Comparison of ENCODE assay signal across 35 cellular contexts in the genomic region with DNA sequence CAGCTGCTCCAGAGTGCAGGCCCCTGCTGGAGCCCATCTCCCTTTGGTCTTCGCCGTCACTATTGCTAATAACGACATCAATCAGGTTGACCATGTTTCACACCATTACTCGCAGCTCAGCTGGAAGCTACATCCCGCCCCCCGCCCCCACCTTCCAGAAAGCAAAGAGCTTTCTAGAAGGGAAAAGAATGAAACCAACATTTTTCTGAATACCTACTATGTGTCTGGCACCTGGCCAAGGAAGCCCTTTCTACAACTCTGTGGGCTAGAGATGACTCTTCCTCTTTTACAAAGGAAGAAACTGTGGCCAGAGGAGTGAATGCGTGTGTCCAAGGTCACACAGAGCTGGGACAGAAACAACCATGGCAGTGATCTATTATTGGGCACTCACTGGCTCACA. TPM values are rescaled to one million over a fixed set of nuclear protein-coding genes. Genes with fewer than 3 reads are reported as not detected.
"Had no signal": no experiment of that assay in that cellular context is flagged by ENCODE, and none has a peak within 500 bp of the region (broad histone marks: within the 10 kb centered on the region; RNA-seq: fewer than 3 reads in every experiment).

No MANE protein-coding gene starts in this region.

- H3K36me3 Mint-ChIP-seq: activated CD4-positive, alpha-beta memory T cell treated with anti-CD3 and anti-CD28 coated beads for 36 hours; activated CD8-positive, alpha-beta memory T cell treated with anti-CD3 and anti-CD28 coated beads, Interleukin-2, amount 10 ng/mL, durations not matched to agents 7 days and 5 days; activated naive CD4-positive, alpha-beta T cell treated with anti-CD3 and anti-CD28 coated beads, Interleukin-2, amount 50 U/mL, for 24 hours; activated naive CD8-positive, alpha-beta T cell treated with anti-CD3 and anti-CD28 coated beads for 36 hours had no signal

- H3K9me3 Mint-ChIP-seq: activated CD4-positive, alpha-beta memory T cell treated with anti-CD3 and anti-CD28 coated beads for 36 hours; activated CD4-positive, alpha-beta T cell treated with anti-CD3 and anti-CD28 coated beads, Interleukin-2, amount 10 ng/mL, durations not matched to agents 24 days and 14 days; activated naive CD4-positive, alpha-beta T cell treated with anti-CD3 and anti-CD28 coated beads for 36 hours; activated naive CD4-positive, alpha-beta T cell treated with anti-CD3 and anti-CD28 coated beads, Interleukin-2, amount 50 U/mL, for 24 hours; activated naive CD8-positive, alpha-beta T cell treated with anti-CD3 and anti-CD28 coated beads for 36 hours; activated naive CD8-positive, alpha-beta T cell treated with anti-CD3 and anti-CD28 coated beads, Interleukin-2, amount 50 U/mL, for 24 hours; activated T-helper 1 cell treated with anti-CD3 and anti-CD28 coated beads, Interleukin-12 subunit alpha, Interleukin-12 subunit beta, Interleukin-2, Interleukin-4 antibody, amounts not matched to agents 30 ng/mL and 10 ng/mL and 1 ng/mL, durations not matched to agents 14 hours and 24 hours and 36 hours; activated T-helper 2 cell treated with anti-CD3 and anti-CD28 coated beads, Interferon-gamma antibody, Interleukin-2, Interleukin-4, amounts not matched to agents 10 μg/mL and 5 μg/mL and 100 μg/mL, durations not matched to agents 14 hours and 24 hours and 36 hours; central memory CD8-positive, alpha-beta T cell; dendritic cell treated with granulocyte-macrophage colony-stimulating factor and Interleukin-4, amounts not matched to agents 40 ng/mL and 50 ng/mL, for 4 days had no signal

- DNase-seq: activated CD4-positive, alpha-beta memory T cell treated with anti-CD3 and anti-CD28 coated beads for 36 hours; activated CD4-positive, alpha-beta T cell treated with anti-CD3 and anti-CD28 coated beads for 36 hours; activated CD4-positive, alpha-beta T cell treated with anti-CD3 and anti-CD28 coated beads, Interleukin-2, amount 10 ng/mL, durations not matched to agents 24 days and 14 days; activated CD4-positive, CD25-positive, alpha-beta regulatory T cell; activated CD4-positive, CD25-positive, alpha-beta regulatory T cell treated with anti-CD3 and anti-CD28 coated beads, Interleukin-2, amount 50 U/mL, for 72 hours; activated CD8-positive, alpha-beta memory T cell treated with anti-CD3 and anti-CD28 coated beads, Interleukin-2, amount 10 ng/mL, durations not matched to agents 7 days and 5 days; activated CD8-positive, alpha-beta memory T cell treated with anti-CD3 and anti-CD28 coated beads, Interleukin-2, amount 50 U/mL, for 4 hours; activated CD8-positive, alpha-beta T cell treated with anti-CD3 and anti-CD28 coated beads, Interleukin-2, amount 10 ng/mL, durations not matched to agents 7 days and 5 days; activated effector memory CD4-positive, alpha-beta T cell treated with anti-CD3 and anti-CD28 coated beads, Interleukin-2, amount 50 U/mL, for 16 hours; activated naive CD4-positive, alpha-beta T cell treated with anti-CD3 and anti-CD28 coated beads for 36 hours; activated naive CD8-positive, alpha-beta T cell treated with anti-CD3 and anti-CD28 coated beads for 36 hours; activated naive CD8-positive, alpha-beta T cell treated with anti-CD3 and anti-CD28 coated beads, Interleukin-2, amount 50 U/mL, for 24 hours; activated T-cell treated with anti-CD3 and anti-CD28 coated beads, Interleukin-2, amount 50 U/mL, for 1 hour; activated T-cell treated with anti-CD3 and anti-CD28 coated beads, Interleukin-2, amount 50 U/mL, for 48 hours; brain microvascular endothelial cell; dorsolateral prefrontal cortex; effector memory CD4-positive, alpha-beta T cell; erythroblast; foreskin melanocyte; head of caudate nucleus; T-helper 2 cell; WERI-Rb-1 had no signal

- ATAC-seq: activated CD4-positive, alpha-beta T cell treated with anti-CD3 and anti-CD28 coated beads for 36 hours; activated CD8-positive, alpha-beta memory T cell treated with anti-CD3 and anti-CD28 coated beads, Interleukin-2, amount 10 ng/mL, durations not matched to agents 7 days and 5 days; activated CD8-positive, alpha-beta T cell treated with anti-CD3 and anti-CD28 coated beads, Interleukin-2, amount 10 ng/mL, durations not matched to agents 7 days and 5 days; activated naive CD8-positive, alpha-beta T cell treated with anti-CD3 and anti-CD28 coated beads, Interleukin-2, amount 50 U/mL, for 24 hours; gastroesophageal sphincter had no signal

- H3K27ac Mint-ChIP-seq: activated CD4-positive, alpha-beta memory T cell treated with anti-CD3 and anti-CD28 coated beads for 36 hours; activated CD4-positive, alpha-beta T cell treated with anti-CD3 and anti-CD28 coated beads for 36 hours; activated CD4-positive, alpha-beta T cell treated with anti-CD3 and anti-CD28 coated beads, Interleukin-2, amount 10 ng/mL, durations not matched to agents 24 days and 14 days; activated CD8-positive, alpha-beta memory T cell treated with anti-CD3 and anti-CD28 coated beads, Interleukin-2, amount 10 ng/mL, durations not matched to agents 7 days and 5 days; activated CD8-positive, alpha-beta T cell treated with anti-CD3 and anti-CD28 coated beads, Interleukin-2, amount 10 ng/mL, durations not matched to agents 7 days and 5 days; activated naive CD4-positive, alpha-beta T cell treated with anti-CD3 and anti-CD28 coated beads for 36 hours; activated naive CD4-positive, alpha-beta T cell treated with anti-CD3 and anti-CD28 coated beads, Interleukin-2, amount 50 U/mL, for 24 hours; activated naive CD8-positive, alpha-beta T cell treated with anti-CD3 and anti-CD28 coated beads for 36 hours; activated naive CD8-positive, alpha-beta T cell treated with anti-CD3 and anti-CD28 coated beads, Interleukin-2, amount 50 U/mL, for 24 hours; activated T-helper 1 cell treated with anti-CD3 and anti-CD28 coated beads, Interleukin-12 subunit alpha, Interleukin-12 subunit beta, Interleukin-2, Interleukin-4 antibody, amounts not matched to agents 30 ng/mL and 10 ng/mL and 1 ng/mL, durations not matched to agents 14 hours and 24 hours and 36 hours; activated T-helper 2 cell treated with anti-CD3 and anti-CD28 coated beads, Interferon-gamma antibody, Interleukin-2, Interleukin-4, amounts not matched to agents 10 μg/mL and 5 μg/mL and 100 μg/mL, durations not matched to agents 14 hours and 24 hours and 36 hours; dendritic cell treated with granulocyte-macrophage colony-stimulating factor and Interleukin-4, amounts not matched to agents 40 ng/mL and 50 ng/mL, for 4 days had no signal

- H3K4me3 Mint-ChIP-seq: activated CD4-positive, alpha-beta memory T cell treated with anti-CD3 and anti-CD28 coated beads for 36 hours; activated CD4-positive, alpha-beta T cell treated with anti-CD3 and anti-CD28 coated beads for 36 hours; activated CD4-positive, alpha-beta T cell treated with anti-CD3 and anti-CD28 coated beads, Interleukin-2, amount 10 ng/mL, durations not matched to agents 24 days and 14 days; activated CD8-positive, alpha-beta memory T cell treated with anti-CD3 and anti-CD28 coated beads, Interleukin-2, amount 10 ng/mL, durations not matched to agents 7 days and 5 days; activated CD8-positive, alpha-beta T cell treated with anti-CD3 and anti-CD28 coated beads, Interleukin-2, amount 10 ng/mL, durations not matched to agents 7 days and 5 days; activated naive CD4-positive, alpha-beta T cell treated with anti-CD3 and anti-CD28 coated beads for 36 hours; activated naive CD4-positive, alpha-beta T cell treated with anti-CD3 and anti-CD28 coated beads, Interleukin-2, amount 50 U/mL, for 24 hours; activated naive CD8-positive, alpha-beta T cell treated with anti-CD3 and anti-CD28 coated beads for 36 hours; activated naive CD8-positive, alpha-beta T cell treated with anti-CD3 and anti-CD28 coated beads, Interleukin-2, amount 50 U/mL, for 24 hours; activated T-helper 1 cell treated with anti-CD3 and anti-CD28 coated beads, Interleukin-12 subunit alpha, Interleukin-12 subunit beta, Interleukin-2, Interleukin-4 antibody, amounts not matched to agents 30 ng/mL and 10 ng/mL and 1 ng/mL, durations not matched to agents 14 hours and 24 hours and 36 hours; central memory CD8-positive, alpha-beta T cell; dendritic cell treated with granulocyte-macrophage colony-stimulating factor and Interleukin-4, amounts not matched to agents 40 ng/mL and 50 ng/mL, for 4 days had no signal

- H3K27me3 ChIP-seq: ascending aorta had no signal

- H3K4me3 ChIP-seq: ascending aorta, coronary artery, dorsolateral prefrontal cortex, esophagus muscularis mucosa, gastroesophageal sphincter had no signal

- H3K36me3 ChIP-seq: ascending aorta, brain microvascular endothelial cell, esophagus muscularis mucosa, gastroesophageal sphincter, WERI-Rb-1 had no signal

- H3K27ac ChIP-seq: ascending aorta, brain microvascular endothelial cell, coronary artery, esophagus muscularis mucosa, gastroesophageal sphincter, WERI-Rb-1 had no signal

- H3K9me3 ChIP-seq: ascending aorta, esophagus muscularis mucosa, gastroesophageal sphincter had no signal

RNA-seq across cellular contexts. Expression of gene NKAIN1, which starts 5.4 kb away (rescaled TPM):
- total RNA-seq: activated CD4-positive, alpha-beta memory T cell treated with anti-CD3 and anti-CD28 coated beads for 36 hours; activated CD4-positive, alpha-beta T cell treated with anti-CD3 and anti-CD28 coated beads for 36 hours; activated CD4-positive, alpha-beta T cell treated with anti-CD3 and anti-CD28 coated beads, Interleukin-2, amount 10 ng/mL, durations not matched to agents 24 days and 14 days; activated CD8-positive, alpha-beta memory T cell treated with anti-CD3 and anti-CD28 coated beads for 36 hours; activated naive CD4-positive, alpha-beta T cell treated with anti-CD3 and anti-CD28 coated beads for 36 hours; activated naive CD8-positive, alpha-beta T cell treated with anti-CD3 and anti-CD28 coated beads for 36 hours; activated T-helper 1 cell treated with anti-CD3 and anti-CD28 coated beads, Interleukin-12 subunit alpha, Interleukin-12 subunit beta, Interleukin-2, Interleukin-4 antibody, amounts not matched to agents 30 ng/mL and 10 ng/mL and 1 ng/mL, durations not matched to agents 14 hours and 24 hours and 36 hours; activated T-helper 2 cell treated with anti-CD3 and anti-CD28 coated beads, Interferon-gamma antibody, Interleukin-2, Interleukin-4, amounts not matched to agents 10 μg/mL and 5 μg/mL and 100 μg/mL, durations not matched to agents 14 hours and 24 hours and 36 hours; ascending aorta; bronchial epithelial cell; esophagus muscularis mucosa; gastroesophageal sphincter; glomerular endothelial cell; T-helper 1 cell treated with Interleukin-12 subunit alpha and Interleukin-12 subunit beta and Interleukin-4 antibody, amounts not matched to agents 30 ng/mL and 1 ng/mL, for 36 hours had no signal
